12 cellular contexts compared by ENCODE assay signal in genomic region chr3:155553800-155554199, GRCh38.
DNase-seq lines count a peak whose midpoint lies in the region; ATAC-seq and TF ChIP-seq lines count a peak whose summit lies in the region.
"Had no signal": no experiment of that assay in that cellular context is flagged by ENCODE, and none has a peak within 500 bp of the region (broad histone marks: within the 10 kb centered on the region; RNA-seq: fewer than 3 reads in every experiment).

No MANE protein-coding gene starts in this region.

- no peak overlapping the region for H3K4me3 ChIP-seq in osteoblast (ENCODE audit: insufficient read depth, low read length)
- no peak overlapping the region for H3K4me3 ChIP-seq in uterus
- H3K4me3 ChIP-seq: MG63, prostate gland had no signal

- no peaks in the 10 kb centered on the region for H4K20me1 ChIP-seq in osteoblast (ENCODE audit: insufficient read depth, low read length)

- intact Hi-C loops in uterus (cut with DNase I; ENCODE audit: low total_unique reads): no loop called here

- peak; percentile 32 for ATAC-seq in GM18861 (IDR thresholded peaks at IDR 0.05; ENCODE audit: unreplicated experiment)
- ATAC-seq in HG03135 (IDR thresholded peaks at IDR 0.05; ENCODE audit: unreplicated experiment): peak; percentile 43
- ATAC-seq in activated CD8-positive, alpha-beta T cell treated with anti-CD3 and anti-CD28 coated beads, Interleukin-2, amount 10 ng/mL, durations not matched to agents 7 days and 5 days: peak; percentile 83

- no peak overlapping the region for H3K4me2 ChIP-seq in osteoblast (ENCODE audit: insufficient read depth, low read length)

- H3K27ac ChIP-seq in osteoblast (ENCODE audit: low read depth, low read length) (no peak overlapping the region), uterus (no peak overlapping the region)
- H3K27ac ChIP-seq: prostate gland had no signal

- H3K36me3 ChIP-seq in osteoblast (ENCODE audit: insufficient read depth, low read length): no peaks in the 10 kb centered on the region
- H3K36me3 ChIP-seq in uterus: no peaks in the 10 kb centered on the region
- H3K36me3 ChIP-seq: MG63, prostate gland had no signal

- H3K27me3 ChIP-seq in osteoblast (ENCODE audit: insufficient read depth, low read length): no peaks in the 10 kb centered on the region
- no peaks in the 10 kb centered on the region for H3K27me3 ChIP-seq in uterus
- H3K27me3 ChIP-seq: MG63 had no signal

- peaks cover 12% of the 10 kb centered on the region for H3K36me3 Mint-ChIP-seq in activated CD8-positive, alpha-beta T cell treated with anti-CD3 and anti-CD28 coated beads, Interleukin-2, amount 10 ng/mL, durations not matched to agents 7 days and 5 days (ENCODE audit: low read depth)

- no peaks in the 10 kb centered on the region for H3K79me2 ChIP-seq in osteoblast (ENCODE audit: insufficient read depth, low read length)

- no peak for TF ChIP-seq POLR2A in uterus (IDR thresholded peaks at IDR 0.05)

- H3K27ac Mint-ChIP-seq in activated CD8-positive, alpha-beta T cell treated with anti-CD3 and anti-CD28 coated beads, Interleukin-2, amount 10 ng/mL, durations not matched to agents 7 days and 5 days: peak overlapping the region; percentile 67

- H2AFZ ChIP-seq in osteoblast (ENCODE audit: low read length): no peak overlapping the region

- H3K4me3 Mint-ChIP-seq in activated CD8-positive, alpha-beta T cell treated with anti-CD3 and anti-CD28 coated beads, Interleukin-2, amount 10 ng/mL, durations not matched to agents 7 days and 5 days: peak overlapping the region; percentile 36

- POLR2A ChIA-PET in activated CD8-positive, alpha-beta T cell treated with anti-CD3 and anti-CD28 coated beads, Interleukin-2, amount 10 ng/mL, durations not matched to agents 7 days and 5 days (lab: Charles Lee): interaction anchor here (0.5 kb wide), 1 partner anchor 97 kb away, joined by 4 read pairs; no protein-coding TSS in a partner anchor

- no peak for TF ChIP-seq CTCF in osteoblast (IDR thresholded peaks at IDR 0.05; ENCODE audit: extremely low read depth, low read depth, low read length)
- TF ChIP-seq CTCF in uterus (IDR thresholded peaks at IDR 0.05): no peak

- H3K4me1 ChIP-seq in osteoblast (ENCODE audit: insufficient read depth, low read length) (no peaks in the 10 kb centered on the region), uterus (no peaks in the 10 kb centered on the region)
- H3K4me1 ChIP-seq: prostate gland had no signal

- in situ Hi-C loops in ACHN (cut with HindIII; ENCODE audit: low pct_ligation_motif_present, low pct_unique_long_range_greater_than_20kb, low sequenced_read_pairs): no loop called here

- H3K9me3 ChIP-seq in osteoblast (ENCODE audit: low read depth, low read length) (no peaks in the 10 kb centered on the region), uterus (no peaks in the 10 kb centered on the region)
- H3K9me3 ChIP-seq: MG63, prostate gland had no signal

- no peaks in the 10 kb centered on the region for H3K9me3 Mint-ChIP-seq in activated CD8-positive, alpha-beta T cell treated with anti-CD3 and anti-CD28 coated beads, Interleukin-2, amount 10 ng/mL, durations not matched to agents 7 days and 5 days (ENCODE audit: insufficient read depth)

- CTCF ChIA-PET in activated CD8-positive, alpha-beta T cell treated with anti-CD3 and anti-CD28 coated beads, Interleukin-2, amount 10 ng/mL, durations not matched to agents 7 days and 5 days (lab: Charles Lee): no interaction called here

- DNase-seq in ACHN: peak; percentile 82
- peak; percentile 55 for DNase-seq in activated CD8-positive, alpha-beta T cell treated with anti-CD3 and anti-CD28 coated beads, Interleukin-2, amount 10 ng/mL, durations not matched to agents 7 days and 5 days
- no peak for DNase-seq in osteoblast (ENCODE audit: insufficient read length, low spot score, missing footprints)
- DNase-seq in uterus: no peak
- no peak for DNase-seq in RPMI8226
- DNase-seq in HT-29 (ENCODE audit: low spot score): no peak
- DNase-seq: activated T-cell treated with anti-CD3 and anti-CD28 coated beads, Interleukin-2, amount 50 U/mL, for 1 hour; MG63; SHP77 treated with DMSO at 0.1 percent for 48 hours had no signal

- peaks cover 51% of the 10 kb centered on the region for H3K4me1 Mint-ChIP-seq in activated CD8-positive, alpha-beta T cell treated with anti-CD3 and anti-CD28 coated beads, Interleukin-2, amount 10 ng/mL, durations not matched to agents 7 days and 5 days (ENCODE audit: low read depth)

- peaks cover 4% of the 10 kb centered on the region for H3K27me3 Mint-ChIP-seq in activated CD8-positive, alpha-beta T cell treated with anti-CD3 and anti-CD28 coated beads, Interleukin-2, amount 10 ng/mL, durations not matched to agents 7 days and 5 days (ENCODE audit: low read depth)

Comparison
In these comparisons a context has a peak if more than half of its experiments do, and no peak if none do; other contexts are left out.
1. DNase-seq: peak in ACHN (single experiment) and activated CD8-positive, alpha-beta T cell treated with anti-CD3 and anti-CD28 coated beads, Interleukin-2, amount 10 ng/mL, durations not matched to agents 7 days and 5 days (single experiment); none in osteoblast (single experiment), uterus (0 of 2), RPMI8226 (single experiment) and HT-29 (single experiment).
2. ATAC-seq: peak in every context shown above with its lines; median percentile 83 in activated CD8-positive, alpha-beta T cell treated with anti-CD3 and anti-CD28 coated beads, Interleukin-2, amount 10 ng/mL, durations not matched to agents 7 days and 5 days; 43 in HG03135; 32 in GM18861.